In the genomic region with DNA sequence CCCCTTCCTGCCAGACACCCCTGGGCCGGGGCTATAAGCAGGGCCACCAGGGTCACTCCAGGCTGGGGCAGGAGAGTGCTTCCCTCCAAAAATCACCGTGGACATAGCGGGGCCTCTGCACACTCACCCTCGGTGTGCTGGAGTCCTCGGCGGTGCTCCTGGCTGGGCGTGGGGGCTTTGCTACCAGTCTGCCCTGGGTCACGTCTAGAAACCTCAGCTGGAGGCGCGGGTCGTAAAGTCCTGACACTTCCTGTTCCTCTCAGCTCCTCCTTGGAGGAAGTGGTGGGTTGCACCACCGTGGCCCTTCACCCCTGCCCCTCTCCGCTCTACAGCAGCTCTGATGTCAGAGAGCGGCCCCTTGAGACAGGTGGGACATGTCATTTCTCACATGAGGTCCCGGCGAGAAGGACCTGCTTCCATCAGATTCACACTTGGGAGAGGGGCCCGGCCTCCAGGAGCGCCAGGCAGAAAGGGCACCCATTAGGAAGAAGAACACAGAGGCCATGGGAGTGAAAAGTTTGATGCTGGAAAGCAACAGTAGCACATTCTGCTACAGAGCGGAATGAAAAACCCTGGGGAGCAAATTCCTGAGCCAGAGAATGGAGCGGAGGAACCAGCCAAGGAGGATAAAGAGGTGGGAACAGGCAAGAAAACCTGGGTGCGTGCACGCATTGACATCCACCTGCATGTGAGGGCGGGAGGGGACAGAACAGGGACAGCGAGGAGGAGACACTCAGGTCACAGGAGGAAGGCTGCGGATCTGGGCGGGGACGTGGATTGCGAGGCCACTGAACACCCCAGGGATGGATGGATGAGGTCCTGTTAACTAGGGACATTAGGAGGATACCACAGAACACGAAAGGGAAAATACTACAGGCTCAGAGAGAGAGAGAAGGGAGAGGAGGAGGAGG, we compare ENCODE assay signal across 9 cellular contexts. TPM values are rescaled to one million over a fixed set of nuclear protein-coding genes. Genes with fewer than 3 reads are reported as not detected.
DNase-seq lines count a peak whose midpoint lies in the region; ATAC-seq, FAIRE-seq and TF ChIP-seq lines count a peak whose summit lies in the region.
"Had no signal": no experiment of that assay in that cellular context is flagged by ENCODE, and none has a peak within 500 bp of the region (broad histone marks: within the 10 kb centered on the region; RNA-seq: fewer than 3 reads in every experiment).

A gene (minus strand): TSS at position 206 of the 911 bp plus-strand sequence. CDS start 10,117 bp downstream, outside the sequence.

- DNase-seq in Ammon's horn (ENCODE audit: low spot score): peak; percentile 62
- DNase-seq in GM12878 (ENCODE audit: low read depth, low spot score): no peak
- DNase-seq in natural killer cell: peak; percentile 54
- DNase-seq in aorta: peak in 1 of 2 donors; percentile 81
- no peak for DNase-seq in NCI-H2081 treated with DMSO at 0.1 percent for 48 hours (lab: John Stamatoyannopoulos, UW)
- DNase-seq in GM03348 (ENCODE audit: low spot score): no peak

- 2% methylated on average over 29 of the region's 29 CpGs for WGBS in GM12878 (ENCODE audit: insufficient coverage, insufficient replicate concordance, low lambda C conversion rate, missing lambda C conversion rate)
- 72% methylated on average over 29 of the region's 29 CpGs for WGBS in aorta, 2 donors

- H3K4me3 ChIP-seq in GM12878 (peak within 1 kb of the TSS; percentile 76), aorta (ENCODE audit: low read length in 2 of 2) (no peak within 1 kb of the TSS)

- RAD21 ChIA-PET in GM12878 (lab: Charles Lee; ENCODE audit: unreplicated experiment): interaction anchor here (1.0 to 1.1 kb wide), 2 partner anchors 10 to 11 kb away, joined by 5 read pairs; no protein-coding TSS in a partner anchor

- TF ChIP-seq EP300 in GM12878 (IDR thresholded peaks at IDR 0.05; ENCODE audit: borderline replicate concordance in 1 of 2, control insufficient read depth in 1 of 2, low read depth in 2 of 2, low read length in 2 of 2): peak; percentile 24 to 55; a peak in 1 of 4 replicates

- TF ChIP-seq CTCF in GM12878 (IDR thresholded peaks at IDR 0.05 in 2 of 3, conservative IDR thresholded peaks at IDR 0.05 in 1 of 3; ENCODE audit: control insufficient read depth in 2 of 3, extremely low read depth in 1 of 3, insufficient read depth in 1 of 3, low read depth in 3 of 3, low read length in 3 of 3): no peak
- no peak for TF ChIP-seq CTCF in natural killer cell (IDR thresholded peaks at IDR 0.05)

- H2AFZ ChIP-seq in GM12878 (ENCODE audit: control insufficient read depth, low read depth, low read length): peak within 1 kb of the TSS; percentile 37

- SMC1A ChIA-PET in GM12878 (lab: Charles Lee; ENCODE audit: uncharacterized antibody, unreplicated experiment): interaction anchor here (0.8 to 1.1 kb wide), 2 partner anchors 13 to 46 kb away, joined by 4 to 5 read pairs; no protein-coding TSS in a partner anchor

- TF ChIP-seq RAD21 in GM12878 (IDR thresholded peaks at IDR 0.05; ENCODE audit: insufficient read depth, low read depth, low read length): no peak

- peak within 1 kb of the TSS; percentile 86 for H3K9ac ChIP-seq in GM12878 (ENCODE audit: control insufficient read depth, insufficient read depth, low read length)

- H3K9me3 ChIP-seq in GM12878 (replicated peaks; ENCODE audit: control insufficient read depth, insufficient read depth, low read length): no peaks in the 10 kb centered on the region
- no peaks in the 10 kb centered on the region for H3K9me3 ChIP-seq in aorta (ENCODE audit: control insufficient read depth, low read length)

- H3K4me1 Mint-ChIP-seq in natural killer cell: peaks cover 77 to 95% of the 10 kb centered on the region in 2 donors

- peak within 1 kb of the TSS; percentile 92 for H3K4me3 Mint-ChIP-seq in natural killer cell

- intact Hi-C loops in GM12878 (cut with micrococcal nuclease; ENCODE audit: unreplicated experiment) (no loop called here), natural killer cell (cut with micrococcal nuclease) (loop anchor here (10.0 kb wide), 1 partner anchor 546 kb away; no protein-coding TSS in a partner anchor), aorta (cut with DNase I) (no loop called here)

- POLR2A ChIA-PET in GM12878 (lab: Charles Lee): interaction anchor here (3.4 kb wide), 1 partner anchor 10 kb away, joined by 33 read pairs; no protein-coding TSS in a partner anchor

- peaks cover 33% of the 10 kb centered on the region for H3K79me2 ChIP-seq in GM12878 (ENCODE audit: control insufficient read depth, insufficient read depth, low read length)

- FAIRE-seq in GM12878 (lab: Jason Lieb, UNC): peak; percentile 64

- H3K9me3 Mint-ChIP-seq in natural killer cell: no peaks in the 10 kb centered on the region

- H3K27me3 ChIP-seq in GM12878 (replicated peaks in 1 of 2; ENCODE audit: control insufficient read depth in 2 of 2, insufficient read depth in 2 of 2, low read length in 1 of 2): no peaks in the 10 kb centered on the region
- no peaks in the 10 kb centered on the region for H3K27me3 ChIP-seq in aorta (ENCODE audit: control insufficient read depth in 1 of 2, insufficient read depth in 2 of 2, low read length in 1 of 2)

- TF ChIP-seq POLR2A in Raji (IDR thresholded peaks at IDR 0.05; ENCODE audit: insufficient read depth, low read depth, low read length) (peak; percentile 61), GM12878 (IDR thresholded peaks at IDR 0.05; ENCODE audit: low read depth, low read length) (peak; percentile 63; the same call in 1 of the 2 replicates)

- peak within 1 kb of the TSS; percentile 94 for H3K4me2 ChIP-seq in GM12878 (ENCODE audit: control insufficient read depth, insufficient read depth)

- no peaks in the 10 kb centered on the region for H4K20me1 ChIP-seq in GM12878 (ENCODE audit: control insufficient read depth, insufficient read depth)

- H3K4me1 ChIP-seq in GM12878 (ENCODE audit: control insufficient read depth, insufficient read depth, low read length) (peaks cover 10% of the 10 kb centered on the region; the same call in 1 of the 2 replicates), aorta (ENCODE audit: control insufficient read depth in 1 of 2, insufficient read depth in 2 of 2, low read length in 2 of 2) (no peaks in the 10 kb centered on the region)

- no TSS peak for BruUV-seq in GM12878 (replicated peaks; lab: Mats Ljungman, UMichigan)

- peak within 1 kb of the TSS; percentile 92 to 98 for H3K27ac Mint-ChIP-seq in natural killer cell

- H3K36me3 ChIP-seq in GM12878 (ENCODE audit: control insufficient read depth in 2 of 2, insufficient read depth in 2 of 2, low read length in 1 of 2) (peaks cover 0 to 7% of the 10 kb centered on the region in 2 experiments; a peak in 3 of 4 replicates), aorta (ENCODE audit: control insufficient read depth in 1 of 2, insufficient read depth in 2 of 2, low read length in 1 of 2) (no peaks in the 10 kb centered on the region)

- H3K27me3 Mint-ChIP-seq in natural killer cell (ENCODE audit: low read depth in 2 of 2): no peaks in the 10 kb centered on the region

- in situ Hi-C loops in GM12878 (cut with MboI): no loop called here

- H3K27ac ChIP-seq in GM12878 (ENCODE audit: control insufficient read depth, insufficient read depth) (peak within 1 kb of the TSS; percentile 78), aorta (ENCODE audit: low read depth in 1 of 2, low read length in 2 of 2) (no peak within 1 kb of the TSS)

- no peaks in the 10 kb centered on the region for H3K36me3 Mint-ChIP-seq in natural killer cell

- CTCF ChIA-PET in GM12878 (lab: Yijun Ruan, JAX): interaction anchor here (1.0 to 1.6 kb wide), 3 partner anchors 11 to 48 kb away, joined by 3 to 4 read pairs (median 3); a partner anchor contains a TSS

- ATAC-seq in GM21526 (IDR thresholded peaks at IDR 0.05; ENCODE audit: low FRiP score, unreplicated experiment) (peak; percentile 69), GM12878 (peak; percentile 88), natural killer cell (peak; percentile 60 to 86 (median 72)), aorta (ENCODE audit: low FRiP score) (peak; percentile 38)

TF ChIP-seq in GM12878, 131 proteins besides CTCF, POLR2A, EP300 and RAD21 (continues in another document):
- TF ChIP-seq HDGF (IDR thresholded peaks at IDR 0.05): peak; percentile 37; the same call in 1 of the 2 replicates
- TF ChIP-seq CHD2 (IDR thresholded peaks at IDR 0.05; ENCODE audit: borderline replicate concordance, low read depth, low read length): 0 out of 2 replicates have a peak, but pooled peaks have one; percentile 32
- no peak for TF ChIP-seq RB1 (IDR thresholded peaks at IDR 0.05; ENCODE audit: borderline replicate concordance)
- TF ChIP-seq ZNF274 (IDR thresholded peaks at IDR 0.05; ENCODE audit: insufficient read depth, insufficient read length): no peak
- no peak for TF ChIP-seq TCF7 (IDR thresholded peaks at IDR 0.05; ENCODE audit: borderline replicate concordance)
- no peak for TF ChIP-seq JUND (IDR thresholded peaks at IDR 0.05; ENCODE audit: low read depth, low read length)
- peak; percentile 94 for TF ChIP-seq IKZF1 (conservative IDR thresholded peaks at IDR 0.05)

RNA-seq across cellular contexts. Expression of the gene that starts here (rescaled TPM):
- 316 and 431 TPM in 2 replicates for total RNA-seq in GM12878 (2013; cell fraction: nucleolus; rRNA removed)
- total RNA-seq in GM12878 (2014; rRNA removed) (85.3 and 101 TPM in 2 replicates), GM12878 (2014; rRNA removed; fragmentation: Illumina TruSeq; extraction: Trizol) (25.2 and 31.3 TPM in 2 replicates), GM12878 (2021) (162 and 172 TPM in 2 replicates), natural killer cell (1,000 to 10,000 TPM; 1,223 to 1,393 (median 1,250) TPM), aorta (100 to 1,000 TPM in 1 of 2 donors, 10 to 100 TPM in 1; 65.5 to 110 TPM)
- polyA plus RNA-seq in GM12878 (2011; ENCODE audit: low read depth): 46.7 TPM
- polyA plus RNA-seq in GM12878 (2011; rRNA removed) (31.3 and 57.2 TPM in 2 replicates), GM12878 (2014; fragmentation: Illumina TruSeq; extraction: Trizol) (17.2 and 38.7 TPM in 2 replicates), GM12878 (2014; fragmentation: Nextera tagmentation; extraction: Ambion mirVana) (10 to 100 TPM in 1 of 2 experiments, 1 to 10 TPM in 1; 8.0 to 19.8 TPM), GM12878 (2014; rRNA removed) (60.6 and 67.5 TPM in 2 replicates), GM12878 (2016; fragmentation: Nextera tagmentation; extraction: Ambion mirVana) (100 to 1,000 TPM; 120 to 128 TPM), aorta (10 to 100 TPM in 1 of 2 donors, 1 to 10 TPM in 1; 6.7 to 48.5 TPM)
- polyA plus RNA-seq in GM12878 (2011; cell fraction: cytosol; rRNA removed): 131 and 135 TPM in 2 replicates
- polyA plus RNA-seq in GM12878 (2011; cell fraction: nucleus; rRNA removed): 271 and 308 TPM in 2 replicates
- 78.4 and 88.1 TPM in 2 replicates for polyA plus RNA-seq in GM12878 (2012)
- 34.5 and 84.6 TPM in 2 replicates for polyA minus RNA-seq in GM12878 (2011; rRNA and poly(A)+ RNA removed)
- polyA minus RNA-seq in GM12878 (2011; cell fraction: cytosol; rRNA and poly(A)+ RNA removed): 49.2 and 68.0 TPM in 2 replicates
- 58.9 and 82.0 TPM in 2 replicates for polyA minus RNA-seq in GM12878 (2011; cell fraction: nucleus; rRNA and poly(A)+ RNA removed)
- polyA plus RNA-seq: BJ had no signal

Comparison
In these comparisons a context has a peak if more than half of its experiments do, and no peak if none do; other contexts are left out.
1. DNase-seq: peak in Ammon's horn (single experiment) and natural killer cell (single experiment); none in GM12878 (single experiment), NCI-H2081 treated with DMSO at 0.1 percent for 48 hours (single experiment) and GM03348 (single experiment).
2. ATAC-seq: peak in every context shown above with its lines; median percentile 88 in GM12878; 72 in natural killer cell; 69 in GM21526; 38 in aorta.